In genomic region chr20:9945406-9945805, GRCh38 we compare ENCODE assay signal across 15 cellular contexts.
DNase-seq lines count a peak whose midpoint lies in the region; ATAC-seq, FAIRE-seq and TF ChIP-seq lines count a peak whose summit lies in the region.
"Had no signal": no experiment of that assay in that cellular context is flagged by ENCODE, and none has a peak within 500 bp of the region (broad histone marks: within the 10 kb centered on the region; RNA-seq: fewer than 3 reads in every experiment).

No MANE protein-coding gene starts in this region.

- POLR2A ChIA-PET in PC-3 (lab: Charles Lee; ENCODE audit: unreplicated experiment), result interaction anchor here (0.6 kb wide), 2 partner anchors 265 to 1926 kb away, joined by 3 to 6 read pairs; partner anchors contain the start of gene TMX4

- TF ChIP-seq CTCF in PC-3 (conservative IDR thresholded peaks at IDR 0.05; ENCODE audit: low read depth, low read length) (no peak), choroid plexus epithelial cell (conservative IDR thresholded peaks at IDR 0.05; ENCODE audit: low read depth, low read length) (no peak), GM23338 (conservative IDR thresholded peaks at IDR 0.05; ENCODE audit: low read depth in 2 of 2) (no peak)

- H3K27ac ChIP-seq in PC-3 (ENCODE audit: low read length) (peak overlapping the region; percentile 74), mesodermal cell (ENCODE audit: low read depth, low read length, severe bottlenecking) (peak overlapping the region; percentile 26), Karpas-422 (ENCODE audit: low read length) (no peak overlapping the region), GM23338 (ENCODE audit: low read depth) (no peak overlapping the region)
- H3K27ac ChIP-seq: psoas muscle had no signal

- H3K9me3 Mint-ChIP-seq in GM23338, result no peaks in the 10 kb centered on the region
- H3K9me3 Mint-ChIP-seq: activated CD8-positive, alpha-beta T cell treated with anti-CD3 and anti-CD28 coated beads for 36 hours; activated T-cell treated with anti-CD3 and anti-CD28 coated beads, Interleukin-2, amount 50 U/mL, for 72 hours had no signal

- peaks cover 4% of the 10 kb centered on the region for H3K27me3 Mint-ChIP-seq in GM23338 (ENCODE audit: insufficient read depth, low read depth, poor library complexity)

- H3K9me3 ChIP-seq in PC-3 (ENCODE audit: low read length) (no peaks in the 10 kb centered on the region), mesodermal cell (ENCODE audit: control insufficient read depth, low read length) (no peaks in the 10 kb centered on the region), Karpas-422 (ENCODE audit: low read length) (no peaks in the 10 kb centered on the region)
- H3K9me3 ChIP-seq: psoas muscle had no signal

- 71% methylated on average over 1 of the region's 1 CpG; no CpG with 5 or more reads in 1 of the 2 experiments for WGBS in mesodermal cell (ENCODE audit: insufficient coverage in 2 of 2), 2 experiments

- H3K9ac ChIP-seq in PC-3 (ENCODE audit: low read length) (no peak overlapping the region), Karpas-422 (ENCODE audit: low read length) (no peak overlapping the region)

- H3K4me2 ChIP-seq in PC-3 (ENCODE audit: low read length) (peak overlapping the region; percentile 9; the same call in 1 of the 2 replicates), Karpas-422 (ENCODE audit: low read depth, low read length, poor library complexity, severe bottlenecking) (no peak overlapping the region), GM23338 (no peak overlapping the region)

- H3K4me3 Mint-ChIP-seq in GM23338, result no peak overlapping the region
- H3K4me3 Mint-ChIP-seq: activated CD8-positive, alpha-beta T cell treated with anti-CD3 and anti-CD28 coated beads for 36 hours; activated T-cell treated with anti-CD3 and anti-CD28 coated beads, Interleukin-2, amount 50 U/mL, for 72 hours had no signal

- peak; percentile 99 for ATAC-seq in PC-3
- no peak for ATAC-seq in GM23338
- ATAC-seq: activated CD8-positive, alpha-beta T cell treated with anti-CD3 and anti-CD28 coated beads for 36 hours; activated T-cell treated with anti-CD3 and anti-CD28 coated beads, Interleukin-2, amount 50 U/mL, for 72 hours; psoas muscle had no signal

- peaks cover 4% of the 10 kb centered on the region; the same call in 2 of the 3 replicates for H3K4me1 Mint-ChIP-seq in GM23338

- no peak overlapping the region; the same call in 1 of the 2 replicates for H3K27ac Mint-ChIP-seq in GM23338
- H3K27ac Mint-ChIP-seq: activated CD8-positive, alpha-beta T cell treated with anti-CD3 and anti-CD28 coated beads for 36 hours; activated T-cell treated with anti-CD3 and anti-CD28 coated beads, Interleukin-2, amount 50 U/mL, for 72 hours had no signal

- H3K4me1 ChIP-seq in PC-3 (ENCODE audit: insufficient read depth, low read length), result peaks cover 15% of the 10 kb centered on the region
- H3K4me1 ChIP-seq in mesodermal cell (ENCODE audit: control insufficient read depth, insufficient read depth, low read length, poor library complexity, severe bottlenecking), result no peaks in the 10 kb centered on the region
- H3K4me1 ChIP-seq in Karpas-422 (ENCODE audit: low read length), result no peaks in the 10 kb centered on the region
- H3K4me1 ChIP-seq in GM23338 (ENCODE audit: insufficient read depth), result no peaks in the 10 kb centered on the region
- H3K4me1 ChIP-seq: psoas muscle had no signal

- no TSS peak for BruUV-seq in PC-3 (replicated peaks; lab: Mats Ljungman, UMichigan)

- CTCF ChIA-PET in PC-3 (lab: Charles Lee), result no interaction called here

- H3K9me2 ChIP-seq in PC-3 (replicated peaks; ENCODE audit: low read length) (no peaks in the 10 kb centered on the region), Karpas-422 (replicated peaks; ENCODE audit: insufficient read depth, low read length) (no peaks in the 10 kb centered on the region), GM23338 (ENCODE audit: insufficient read depth) (peaks cover 6% of the 10 kb centered on the region; the same call in 1 of the 2 replicates)

- H3K36me3 ChIP-seq in PC-3 (ENCODE audit: low read depth, low read length), result no peaks in the 10 kb centered on the region
- no peaks in the 10 kb centered on the region for H3K36me3 ChIP-seq in mesodermal cell (ENCODE audit: control insufficient read depth, insufficient read depth, low read length)
- no peaks in the 10 kb centered on the region for H3K36me3 ChIP-seq in Karpas-422 (ENCODE audit: insufficient read depth, low read length)
- no peaks in the 10 kb centered on the region for H3K36me3 ChIP-seq in GM23338 (ENCODE audit: insufficient read depth)

- H3K36me3 Mint-ChIP-seq in GM23338 (ENCODE audit: low read depth), result no peaks in the 10 kb centered on the region

- H3K4me3 ChIP-seq in PC-3 (ENCODE audit: low read length), result no peak overlapping the region
- no peak overlapping the region for H3K4me3 ChIP-seq in choroid plexus epithelial cell (ENCODE audit: low read depth, low read length)
- no peak overlapping the region for H3K4me3 ChIP-seq in mesodermal cell (ENCODE audit: extremely low read depth, insufficient read depth, low read length, poor library complexity, severe bottlenecking)
- H3K4me3 ChIP-seq in Karpas-422 (ENCODE audit: low read length), result no peak overlapping the region
- no peak overlapping the region for H3K4me3 ChIP-seq in GM23338
- H3K4me3 ChIP-seq: psoas muscle had no signal

- H3K79me2 ChIP-seq in PC-3 (ENCODE audit: low read length) (no peaks in the 10 kb centered on the region), Karpas-422 (ENCODE audit: low read length) (no peaks in the 10 kb centered on the region), GM23338 (replicated peaks; ENCODE audit: insufficient read depth) (no peaks in the 10 kb centered on the region)

- H3K27me3 ChIP-seq in PC-3 (ENCODE audit: low read length) (no peaks in the 10 kb centered on the region), Karpas-422 (ENCODE audit: low read length) (no peaks in the 10 kb centered on the region), GM23338 (ENCODE audit: insufficient read depth) (no peaks in the 10 kb centered on the region)

- no peaks in the 10 kb centered on the region for H4K20me1 ChIP-seq in PC-3 (ENCODE audit: low read length)
- H4K20me1 ChIP-seq in Karpas-422 (ENCODE audit: insufficient read depth, low read depth, low read length), result no peaks in the 10 kb centered on the region
- H4K20me1 ChIP-seq in GM23338 (replicated peaks; ENCODE audit: insufficient read depth), result no peaks in the 10 kb centered on the region

- H3F3A ChIP-seq in PC-3 (ENCODE audit: low read length, unreplicated experiment) (no peaks in the 10 kb centered on the region), GM23338 (replicated peaks; ENCODE audit: low read depth) (no peaks in the 10 kb centered on the region)

- H2AFZ ChIP-seq in PC-3 (ENCODE audit: low read length), result no peak overlapping the region
- no peak overlapping the region for H2AFZ ChIP-seq in Karpas-422 (ENCODE audit: low read length)
- no peak overlapping the region for H2AFZ ChIP-seq in GM23338

- peak; percentile 7 for DNase-seq in EL
- peak; percentile 86 for DNase-seq in PC-3
- DNase-seq in choroid plexus epithelial cell (ENCODE audit: low read depth), result peak; percentile 22
- DNase-seq in activated CD4-positive, CD25-positive, alpha-beta regulatory T cell treated with anti-CD3 and anti-CD28 coated beads, Interleukin-2, amount 50 U/mL, for 72 hours, result no peak
- DNase-seq in RCC 7860 (ENCODE audit: low spot score), result no peak
- DNase-seq in Karpas-422, result no peak
- DNase-seq in GM23338 (ENCODE audit: low spot score), result no peak
- DNase-seq: activated CD8-positive, alpha-beta T cell treated with anti-CD3 and anti-CD28 coated beads for 36 hours; activated T-cell treated with anti-CD3 and anti-CD28 coated beads, Interleukin-2, amount 50 U/mL, for 72 hours; NCI-H1436; NCI-H446 treated with DMSO at 0.1 percent for 48 hours; psoas muscle; substantia nigra had no signal

- intact Hi-C loops in PC-3 (cut with micrococcal nuclease), result no loop called here

- no peak for FAIRE-seq in RCC 7860 (lab: Jason Lieb, UNC)
- FAIRE-seq: endothelial cell of umbilical vein had no signal

Comparison
In these comparisons a context has a peak if more than half of its experiments do, and no peak if none do; other contexts are left out.
1. DNase-seq: peak in EL (single experiment), PC-3 (single experiment) and choroid plexus epithelial cell (single experiment); none in activated CD4-positive, CD25-positive, alpha-beta regulatory T cell treated with anti-CD3 and anti-CD28 coated beads, Interleukin-2, amount 50 U/mL, for 72 hours (single experiment), RCC 7860 (single experiment), Karpas-422 (single experiment) and GM23338 (single experiment).
2. H3K27ac ChIP-seq: peak in PC-3 (single experiment) and mesodermal cell (single experiment); none in Karpas-422 (single experiment) and GM23338 (single experiment).